In the genomic region with DNA sequence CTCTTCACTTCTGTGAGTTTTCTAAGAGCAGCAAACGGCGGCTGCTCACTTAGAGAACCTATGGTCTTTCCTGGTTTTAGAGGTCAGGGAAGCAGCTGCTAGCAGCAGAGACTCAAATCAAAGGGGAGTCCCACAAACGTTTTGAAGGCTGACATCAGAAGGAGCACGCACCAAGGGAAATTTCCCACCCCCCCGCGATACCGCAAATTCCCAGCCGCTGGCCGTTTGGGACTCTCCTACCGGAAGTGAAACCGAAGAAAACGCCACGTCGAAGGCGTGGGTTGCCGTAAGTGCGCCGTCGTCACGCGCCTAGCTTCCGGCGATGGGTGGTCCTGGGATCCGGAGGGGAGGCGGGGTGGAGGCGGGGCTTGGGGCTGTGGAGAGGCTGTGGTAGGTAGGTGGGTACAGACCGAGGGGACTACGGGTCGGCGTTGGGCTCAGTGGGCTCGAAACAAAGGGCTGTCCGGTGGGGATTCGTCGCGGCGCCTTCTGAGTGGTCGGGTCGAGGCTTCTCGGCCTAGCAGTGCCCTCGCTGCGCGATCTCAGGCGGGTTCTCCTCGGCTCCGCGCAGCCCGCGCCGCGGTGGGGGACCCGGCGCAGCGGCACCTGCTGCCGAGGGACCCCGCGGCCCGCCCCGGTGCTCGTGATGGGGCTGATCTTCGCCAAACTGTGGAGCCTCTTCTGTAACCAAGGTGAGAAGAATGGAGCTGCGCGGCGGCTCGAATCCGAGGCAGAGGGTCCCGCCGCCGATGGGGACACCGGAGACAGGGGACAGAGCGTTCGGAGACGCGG, we compare ENCODE assay signal across 8 cellular contexts. TPM values are rescaled to one million over a fixed set of nuclear protein-coding genes. Genes with fewer than 3 reads are reported as not detected.
DNase-seq lines count a peak whose midpoint lies in the region; ATAC-seq and TF ChIP-seq lines count a peak whose summit lies in the region.

A gene with protein sequence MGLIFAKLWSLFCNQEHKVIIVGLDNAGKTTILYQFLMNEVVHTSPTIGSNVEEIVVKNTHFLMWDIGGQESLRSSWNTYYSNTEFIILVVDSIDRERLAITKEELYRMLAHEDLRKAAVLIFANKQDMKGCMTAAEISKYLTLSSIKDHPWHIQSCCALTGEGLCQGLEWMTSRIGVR (plus strand): TSS at position 440 of the 792 bp plus-strand sequence. CDS start 207 bp downstream, at position 647.

- ATAC-seq in GM18498 (IDR thresholded peaks at IDR 0.05; ENCODE audit: unreplicated experiment) (peak; percentile 92), HG02885 (IDR thresholded peaks at IDR 0.05; ENCODE audit: poor library complexity, unreplicated experiment) (peak; percentile 90), right cardiac atrium (peak; percentile 100)

- TF ChIP-seq CTCF in ascending aorta (IDR thresholded peaks at IDR 0.05) (peak in 1 of 3 experiments; percentile 10), uterus (IDR thresholded peaks at IDR 0.05) (peak in 1 of 4 experiments; percentile 14)

- intact Hi-C loops in T-helper 2 cell treated with Interferon-gamma antibody and Interleukin-4, amounts not matched to agents 100 ng/mL and 5 ng/mL, for 36 hours (cut with micrococcal nuclease): loop anchor here (1.0 to 10.0 kb wide), 6 partner anchors 8 to 1634 kb away; a partner anchor contains a TSS
- intact Hi-C loops in ascending aorta (cut with DNase I) (loop anchor here (1.0 to 10.0 kb wide), 3 partner anchors 8 to 1844 kb away; a partner anchor contains a TSS), right cardiac atrium (cut with DNase I) (no loop called here), uterus (cut with DNase I; ENCODE audit: low total_unique reads) (no loop called here)

- WGBS in right cardiac atrium: under 1% methylated on average over 73 of the region's 73 CpGs

- no peaks in the 10 kb centered on the region for H3K27me3 ChIP-seq in ascending aorta
- H3K27me3 ChIP-seq in right cardiac atrium (ENCODE audit: control insufficient read depth, insufficient read depth): no peaks in the 10 kb centered on the region
- H3K27me3 ChIP-seq in uterus: no peaks in the 10 kb centered on the region

- H3K4me1 ChIP-seq in ascending aorta (peaks cover 8 to 19% of the 10 kb centered on the region in 2 donors), right cardiac atrium (ENCODE audit: control insufficient read depth, insufficient read depth, low read length) (peaks cover 2% of the 10 kb centered on the region), uterus (peaks cover 0 to 10% of the 10 kb centered on the region in 2 donors)

- H3K9me3 ChIP-seq in ascending aorta (no peaks in the 10 kb centered on the region), right cardiac atrium (ENCODE audit: control insufficient read depth, low read length) (no peaks in the 10 kb centered on the region), uterus (no peaks in the 10 kb centered on the region)

- H3K4me3 ChIP-seq in ascending aorta (peak within 1 kb of the TSS; percentile 87 to 99), right cardiac atrium (ENCODE audit: low read length) (peak within 1 kb of the TSS; percentile 57), uterus (peak within 1 kb of the TSS; percentile 72 to 87)

- TF ChIP-seq POLR2A in uterus (IDR thresholded peaks at IDR 0.05): peak; percentile 72 to 82

- peak; percentile 63 for DNase-seq in NCI-H1694 treated with DMSO at 0.1 percent for 48 hours (lab: John Stamatoyannopoulos, UW)
- DNase-seq in ascending aorta (ENCODE audit: low spot score in 2 of 2): peak; percentile 94 to 99
- DNase-seq in right cardiac atrium: peak; percentile 99
- peak; percentile 95 for DNase-seq in pulmonary artery endothelial cell (ENCODE audit: low read depth, low spot score)
- peak; percentile 97 to 98 for DNase-seq in uterus

- H3K27ac ChIP-seq in ascending aorta (peak within 1 kb of the TSS; percentile 98), right cardiac atrium (ENCODE audit: low read length) (peak within 1 kb of the TSS; percentile 96), uterus (peak within 1 kb of the TSS; percentile 95 to 97)

- no peaks in the 10 kb centered on the region for H3K36me3 ChIP-seq in ascending aorta
- no peaks in the 10 kb centered on the region for H3K36me3 ChIP-seq in uterus

RNA-seq across cellular contexts. Expression of the gene that starts here (rescaled TPM):
- 13.6 and 14.1 TPM in 2 replicates for total RNA-seq in T-helper 2 cell treated with Interferon-gamma antibody and Interleukin-4, amounts not matched to agents 100 ng/mL and 5 ng/mL, for 36 hours
- total RNA-seq in ascending aorta (8.3 TPM), right cardiac atrium (10 to 100 TPM in 1 of 4 donors, 1 to 10 TPM in 3; 7.8 to 11.1 (median 8.5) TPM), pulmonary artery endothelial cell (19.5 and 19.8 TPM in 2 replicates), uterus (10 to 100 TPM in 2 of 4 donors, 1 to 10 TPM in 2; 1.5 to 76.5 (median 11.6) TPM)
- 3.9 TPM for polyA plus RNA-seq in right cardiac atrium

Comparison
In these comparisons a context has a peak if more than half of its experiments do, and no peak if none do; other contexts are left out.
1. Peak in every context shown above with its lines: DNase-seq, ATAC-seq, H3K4me3 ChIP-seq and H3K27ac ChIP-seq.
2. intact Hi-C loops: an anchor here in T-helper 2 cell treated with Interferon-gamma antibody and Interleukin-4, amounts not matched to agents 100 ng/mL and 5 ng/mL, for 36 hours (1.0 to 10.0 kb wide) and ascending aorta (1.0 to 10.0 kb wide); none called in right cardiac atrium and uterus.